8 cellular contexts compared by ENCODE assay signal in the genomic region with DNA sequence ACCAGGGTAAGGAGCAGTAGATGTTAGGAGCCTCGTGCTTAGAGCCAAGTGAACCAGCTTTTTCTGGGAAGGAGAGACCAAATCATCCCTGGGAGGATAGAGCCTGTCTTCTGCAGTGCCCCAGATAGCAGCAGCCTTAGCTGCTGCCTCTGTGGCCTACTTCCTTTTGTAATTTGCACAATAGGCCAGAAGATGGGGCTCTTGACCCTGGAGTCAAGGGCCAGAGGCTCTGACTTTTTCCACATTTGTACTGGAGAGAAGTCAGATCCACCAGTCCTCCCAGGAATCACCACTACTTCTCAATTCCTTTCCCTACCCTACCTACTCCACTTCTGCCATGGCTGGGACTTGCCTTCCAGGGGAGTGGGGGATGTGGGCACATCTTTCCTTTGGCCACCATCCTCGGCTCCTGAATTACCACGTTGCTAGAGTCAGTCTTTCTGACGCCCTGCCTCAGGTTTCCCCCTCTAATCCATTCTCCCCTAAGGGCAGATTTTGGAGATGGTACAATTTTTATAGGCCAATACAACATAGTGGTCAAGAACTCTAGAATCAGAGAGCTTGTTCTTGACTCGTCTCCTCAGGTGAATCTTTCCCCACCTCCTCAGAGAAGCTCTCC. TPM values are rescaled to one million over a fixed set of nuclear protein-coding genes. Genes with fewer than 3 reads are reported as not detected.
A peak's percentile ranks its signal among the peaks of the same experiment; 100 is the strongest.
DNase-seq lines count a peak whose midpoint lies in the region; ATAC-seq and TF ChIP-seq lines count a peak whose summit lies in the region.

No MANE protein-coding gene starts in this region.

- H3K27ac ChIP-seq in DND-41 (ENCODE audit: low read length) = no peak overlapping the region
- H3K27ac ChIP-seq in OCI-LY1 (ENCODE audit: low read depth, low read length, poor library complexity, severe bottlenecking) = no peak overlapping the region

- H3K27me3 ChIP-seq in DND-41 (ENCODE audit: insufficient read depth, low read length, poor library complexity) (no peaks in the 10 kb centered on the region), OCI-LY1 (ENCODE audit: insufficient read depth, low read length) (peaks cover 12% of the 10 kb centered on the region)

- H3K36me3 ChIP-seq in DND-41 (ENCODE audit: insufficient read depth, low read length) = no peaks in the 10 kb centered on the region
- H3K36me3 ChIP-seq in OCI-LY1 (ENCODE audit: insufficient read depth, low read length) = no peaks in the 10 kb centered on the region

- H2AFZ ChIP-seq in DND-41 (ENCODE audit: low read depth, low read length) (no peak overlapping the region), OCI-LY1 (ENCODE audit: low read length) (no peak overlapping the region)

- no peaks in the 10 kb centered on the region for H3K79me2 ChIP-seq in DND-41 (ENCODE audit: insufficient read depth, low read length)
- no peaks in the 10 kb centered on the region for H3K79me2 ChIP-seq in OCI-LY1 (ENCODE audit: insufficient read depth, low read length)

- no peaks in the 10 kb centered on the region for H3K27me3 Mint-ChIP-seq in activated naive CD8-positive, alpha-beta T cell treated with anti-CD3 and anti-CD28 coated beads for 36 hours
- H3K27me3 Mint-ChIP-seq in glutamatergic neuron (ENCODE audit: unreplicated experiment) = peaks cover 2% of the 10 kb centered on the region

- H3K9me3 Mint-ChIP-seq in activated naive CD8-positive, alpha-beta T cell treated with anti-CD3 and anti-CD28 coated beads for 36 hours = no peaks in the 10 kb centered on the region
- peaks cover 4% of the 10 kb centered on the region for H3K9me3 Mint-ChIP-seq in glutamatergic neuron (ENCODE audit: unreplicated experiment)

- peak; percentile 88 for TF ChIP-seq CTCF in DND-41 (IDR thresholded peaks at IDR 0.05; ENCODE audit: borderline replicate concordance, extremely low read depth, low read length, poor library complexity, severe bottlenecking)
- peak; percentile 67 for TF ChIP-seq CTCF in OCI-LY1 (IDR thresholded peaks at IDR 0.05; ENCODE audit: low read length)
- peak; percentile 64 for TF ChIP-seq CTCF in glutamatergic neuron (IDR thresholded peaks at IDR 0.05; ENCODE audit: partially characterized antibody, unreplicated experiment)

- no peak overlapping the region for H3K4me3 ChIP-seq in DND-41 (ENCODE audit: low read depth in 1 of 2, low read length in 2 of 2)
- no peak overlapping the region for H3K4me3 ChIP-seq in Jurkat, Clone E6-1 (ENCODE audit: low read length)
- no peak overlapping the region for H3K4me3 ChIP-seq in OCI-LY1 (ENCODE audit: low read depth, low read length, poor library complexity, severe bottlenecking)

- no peaks in the 10 kb centered on the region for H3F3A ChIP-seq in OCI-LY1 (ENCODE audit: insufficient read depth, low read length)

- no peak overlapping the region for H3K4me2 ChIP-seq in DND-41 (ENCODE audit: insufficient read depth, low read length)
- H3K4me2 ChIP-seq in OCI-LY1 (ENCODE audit: low read length) = no peak overlapping the region

- no peaks in the 10 kb centered on the region for H3K36me3 Mint-ChIP-seq in activated naive CD8-positive, alpha-beta T cell treated with anti-CD3 and anti-CD28 coated beads for 36 hours
- H3K36me3 Mint-ChIP-seq in glutamatergic neuron (ENCODE audit: unreplicated experiment) = no peaks in the 10 kb centered on the region

- no peaks in the 10 kb centered on the region for H3K9me2 ChIP-seq in OCI-LY1 (ENCODE audit: low read depth, low read length)

- DNase-seq in DND-41 = peak; percentile 72
- peak; percentile 59 for DNase-seq in Jurkat, Clone E6-1 (ENCODE audit: low read depth, low spot score)
- DNase-seq in activated naive CD8-positive, alpha-beta T cell treated with anti-CD3 and anti-CD28 coated beads for 36 hours = peak; percentile 40
- DNase-seq in glutamatergic neuron = peak; percentile 59
- DNase-seq in pulmonary artery endothelial cell (ENCODE audit: low read depth, low spot score) = peak; percentile 27
- DNase-seq in activated CD4-positive, CD25-positive, alpha-beta regulatory T cell (lab: John Stamatoyannopoulos, UW) = no peak

- H3K9me3 ChIP-seq in DND-41 (ENCODE audit: insufficient read depth, low read length, severe bottlenecking) (no peaks in the 10 kb centered on the region), OCI-LY1 (ENCODE audit: low read length) (no peaks in the 10 kb centered on the region)

- H3K4me3 Mint-ChIP-seq in activated naive CD8-positive, alpha-beta T cell treated with anti-CD3 and anti-CD28 coated beads for 36 hours = no peak overlapping the region
- no peak overlapping the region for H3K4me3 Mint-ChIP-seq in glutamatergic neuron (ENCODE audit: unreplicated experiment)

- H3K4me1 Mint-ChIP-seq in activated naive CD8-positive, alpha-beta T cell treated with anti-CD3 and anti-CD28 coated beads for 36 hours = peaks cover 13% of the 10 kb centered on the region
- H3K4me1 Mint-ChIP-seq in glutamatergic neuron (ENCODE audit: low read depth, unreplicated experiment) = peaks cover 12% of the 10 kb centered on the region

- peak; percentile 68 for ATAC-seq in DND-41 (ENCODE audit: insufficient read depth, low read depth)
- ATAC-seq in HG02973 (IDR thresholded peaks at IDR 0.05; ENCODE audit: unreplicated experiment) = no peak

- H3K4me1 ChIP-seq in DND-41 (ENCODE audit: insufficient read depth, low read length) = peaks cover 34% of the 10 kb centered on the region
- peaks cover 7% of the 10 kb centered on the region for H3K4me1 ChIP-seq in OCI-LY1 (ENCODE audit: insufficient read depth, low read length, severe bottlenecking)

- no peak overlapping the region for H3K27ac Mint-ChIP-seq in activated naive CD8-positive, alpha-beta T cell treated with anti-CD3 and anti-CD28 coated beads for 36 hours
- H3K27ac Mint-ChIP-seq in glutamatergic neuron (ENCODE audit: unreplicated experiment) = no peak overlapping the region

- H3K9ac ChIP-seq in DND-41 (ENCODE audit: low read depth, low read length) = no peak overlapping the region
- H3K9ac ChIP-seq in OCI-LY1 (ENCODE audit: low read length) = no peak overlapping the region

- H4K20me1 ChIP-seq in DND-41 (ENCODE audit: insufficient read depth, low read length) = no peaks in the 10 kb centered on the region
- H4K20me1 ChIP-seq in OCI-LY1 (ENCODE audit: insufficient read depth, low read length) = no peaks in the 10 kb centered on the region

RNA-seq across cellular contexts. Expression of a gene that starts 3.3 kb away (rescaled TPM):
- polyA plus RNA-seq in Jurkat, Clone E6-1 (2012; ENCODE audit: insufficient read depth, insufficient read length) = 4.1 TPM
- total RNA-seq in activated naive CD8-positive, alpha-beta T cell treated with anti-CD3 and anti-CD28 coated beads for 36 hours = 1 to 10 TPM; 1.3 to 2.1 TPM
- total RNA-seq in glutamatergic neuron (ENCODE audit: unreplicated experiment) = 80.0 TPM
- 3.7 and 5.1 TPM in 2 replicates for total RNA-seq in pulmonary artery endothelial cell

RNA-seq across cellular contexts. Expression of a gene that starts 30.2 kb away (rescaled TPM):
- polyA plus RNA-seq in Jurkat, Clone E6-1 (2012; ENCODE audit: insufficient read depth, insufficient read length) = 28.3 TPM
- total RNA-seq in activated naive CD8-positive, alpha-beta T cell treated with anti-CD3 and anti-CD28 coated beads for 36 hours = 10 to 100 TPM; 19.0 to 19.9 TPM
- total RNA-seq in glutamatergic neuron (ENCODE audit: unreplicated experiment) (0.39 TPM), pulmonary artery endothelial cell (75.0 and 112 TPM in 2 replicates)

Comparison
In these comparisons a context has a peak if more than half of its experiments do, and no peak if none do; other contexts are left out.
1. DNase-seq: peak in DND-41 (single experiment), Jurkat, Clone E6-1 (single experiment), activated naive CD8-positive, alpha-beta T cell treated with anti-CD3 and anti-CD28 coated beads for 36 hours (single experiment), glutamatergic neuron (single experiment) and pulmonary artery endothelial cell (single experiment); none in activated CD4-positive, CD25-positive, alpha-beta regulatory T cell (0 of 4).
2. RNA of a gene that starts 3.3 kb away (total RNA-seq): 80.0 TPM in glutamatergic neuron (single experiment); 3.7 to 5.1 TPM in pulmonary artery endothelial cell and 1.3 to 2.1 TPM in activated naive CD8-positive, alpha-beta T cell treated with anti-CD3 and anti-CD28 coated beads for 36 hours; every median in the first group is over 10 times any median in the second.
3. RNA of a gene that starts 30.2 kb away (total RNA-seq): 75.0 to 112 TPM in pulmonary artery endothelial cell and 19.0 to 19.9 TPM in activated naive CD8-positive, alpha-beta T cell treated with anti-CD3 and anti-CD28 coated beads for 36 hours; 0.39 TPM in glutamatergic neuron (single experiment); every median in the first group is over 10 times any median in the second.
4. Peak in every context shown above with its lines, with median percentiles within 50 percentile points of each other: CTCF ChIP-seq.